ENCODE assay signal across 8 cellular contexts in genomic region chr10:12068467-12069269, GRCh38. TPM values are rescaled to one million over a fixed set of nuclear protein-coding genes. Genes with fewer than 3 reads are reported as not detected.
A peak's percentile ranks its signal among the peaks of the same experiment; 100 is the strongest.
DNase-seq lines count a peak whose midpoint lies in the region; ATAC-seq, FAIRE-seq and TF ChIP-seq lines count a peak whose summit lies in the region.

A gene with protein sequence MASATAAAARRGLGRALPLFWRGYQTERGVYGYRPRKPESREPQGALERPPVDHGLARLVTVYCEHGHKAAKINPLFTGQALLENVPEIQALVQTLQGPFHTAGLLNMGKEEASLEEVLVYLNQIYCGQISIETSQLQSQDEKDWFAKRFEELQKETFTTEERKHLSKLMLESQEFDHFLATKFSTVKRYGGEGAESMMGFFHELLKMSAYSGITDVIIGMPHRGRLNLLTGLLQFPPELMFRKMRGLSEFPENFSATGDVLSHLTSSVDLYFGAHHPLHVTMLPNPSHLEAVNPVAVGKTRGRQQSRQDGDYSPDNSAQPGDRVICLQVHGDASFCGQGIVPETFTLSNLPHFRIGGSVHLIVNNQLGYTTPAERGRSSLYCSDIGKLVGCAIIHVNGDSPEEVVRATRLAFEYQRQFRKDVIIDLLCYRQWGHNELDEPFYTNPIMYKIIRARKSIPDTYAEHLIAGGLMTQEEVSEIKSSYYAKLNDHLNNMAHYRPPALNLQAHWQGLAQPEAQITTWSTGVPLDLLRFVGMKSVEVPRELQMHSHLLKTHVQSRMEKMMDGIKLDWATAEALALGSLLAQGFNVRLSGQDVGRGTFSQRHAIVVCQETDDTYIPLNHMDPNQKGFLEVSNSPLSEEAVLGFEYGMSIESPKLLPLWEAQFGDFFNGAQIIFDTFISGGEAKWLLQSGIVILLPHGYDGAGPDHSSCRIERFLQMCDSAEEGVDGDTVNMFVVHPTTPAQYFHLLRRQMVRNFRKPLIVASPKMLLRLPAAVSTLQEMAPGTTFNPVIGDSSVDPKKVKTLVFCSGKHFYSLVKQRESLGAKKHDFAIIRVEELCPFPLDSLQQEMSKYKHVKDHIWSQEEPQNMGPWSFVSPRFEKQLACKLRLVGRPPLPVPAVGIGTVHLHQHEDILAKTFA (plus strand): TSS chr10:12068954. CDS start chr10:12069034, 80 bp downstream.

- no peaks in the 10 kb centered on the region for H3K27me3 ChIP-seq in gastrocnemius medialis

- H3K9me3 ChIP-seq in gastrocnemius medialis, result no peaks in the 10 kb centered on the region

- H3K4me3 Mint-ChIP-seq in brain, result peak within 1 kb of the TSS; percentile 84 to 89 (median 87)

- peaks cover 0 to 4% (median 0%) of the 10 kb centered on the region in 5 experiments for H3K9me3 Mint-ChIP-seq in brain

- H3K4me1 ChIP-seq in gastrocnemius medialis, result peaks cover 3 to 8% of the 10 kb centered on the region in 2 donors

- ATAC-seq in GM18520 (IDR thresholded peaks at IDR 0.05; ENCODE audit: unreplicated experiment) (peak; percentile 97), HG03064 (IDR thresholded peaks at IDR 0.05; ENCODE audit: low read depth, unreplicated experiment) (peak; percentile 90), gastrocnemius medialis (peak; percentile 96 to 97)

- peak in 1 of 2 experiments; percentile 70 for TF ChIP-seq CTCF in brain (conservative IDR thresholded peaks at IDR 0.05)
- TF ChIP-seq CTCF in gastrocnemius medialis (IDR thresholded peaks at IDR 0.05 in 4 of 5, conservative IDR thresholded peaks at IDR 0.05 in 1 of 5), result peak; percentile 54 to 72 (median 62)

- H3K27ac ChIP-seq in gastrocnemius medialis, result peak within 1 kb of the TSS; percentile 89 to 95 (median 92)

- H3K4me3 ChIP-seq in gastrocnemius medialis, result peak within 1 kb of the TSS; percentile 90 to 100 (median 98)

- H3K36me3 ChIP-seq in gastrocnemius medialis, result no peaks in the 10 kb centered on the region

- H3K4me1 Mint-ChIP-seq in brain, result peaks cover 19% of the 10 kb centered on the region

- peak within 1 kb of the TSS; percentile 87 to 98 (median 95) for H3K27ac Mint-ChIP-seq in brain

- FAIRE-seq in A204.1 (lab: Jason Lieb, UNC), result peak; percentile 79
- FAIRE-seq in TTC549 (lab: Jason Lieb, UNC), result peak; percentile 80

- intact Hi-C loops in gastrocnemius medialis (cut with DNase I; ENCODE audit: low total_unique reads), result loop anchor here (1.0 to 10.0 kb wide), 5 partner anchors 15 to 324 kb away; partner anchors contain the start of genes ECHDC3 and SEC61A2

- in situ Hi-C loops in gastrocnemius medialis (cut with MboI; ENCODE audit: low sequenced_read_pairs in 4 of 4), result no loop called here

- DNase-seq in NCI-H2107 treated with DMSO at 0.1 percent for 48 hours (lab: John Stamatoyannopoulos, UW; ENCODE audit: unreplicated experiment), result peak; percentile 68
- DNase-seq in iPS DF 4.7 (ENCODE audit: extremely low read depth, low spot score), result peak; percentile 79
- peak; percentile 96 to 98 for DNase-seq in gastrocnemius medialis

- H3K27me3 Mint-ChIP-seq in brain, result peaks cover 5% of the 10 kb centered on the region

- no peaks in the 10 kb centered on the region for H3K36me3 Mint-ChIP-seq in brain

- TF ChIP-seq POLR2A in gastrocnemius medialis (IDR thresholded peaks at IDR 0.05), result peak; percentile 61 to 71

RNA-seq across cellular contexts. Expression of the gene that starts here (rescaled TPM):
- 23.2 TPM for polyA plus RNA-seq in brain (ENCODE audit: insufficient read depth, low read depth, low replicate concordance)
- 10 to 100 TPM; 15.2 to 45.7 (median 25.4) TPM for total RNA-seq in gastrocnemius medialis

Comparison
In these comparisons a context has a peak if more than half of its experiments do, and no peak if none do; other contexts are left out.
1. Peak in every context shown above with its lines: DNase-seq, ATAC-seq, H3K4me3 ChIP-seq and H3K27ac ChIP-seq.